Comparison of ENCODE assay signal across 15 cellular contexts in genomic region chr11:68657021-68657780, GRCh38. TPM values are rescaled to one million over a fixed set of nuclear protein-coding genes. Genes with fewer than 3 reads are reported as not detected.
"Had no signal": no experiment of that assay in that cellular context is flagged by ENCODE, and none has a peak within 500 bp of the region (broad histone marks: within the 10 kb centered on the region; RNA-seq: fewer than 3 reads in every experiment).

No MANE protein-coding gene starts in this region.

- H3K9me3 Mint-ChIP-seq: immature natural killer cell had no signal

- H3K4me3 Mint-ChIP-seq: immature natural killer cell, nephron had no signal

- H3K36me3 ChIP-seq: right atrium auricular region had no signal

- DNase-seq: effector memory CD4-positive, alpha-beta T cell; immature natural killer cell; kidney; left colon; left ventricle myocardium superior; mesendoderm; naive B cell; small intestine; stimulated activated CD4-positive, alpha-beta T cell treated with anti-CD3 and anti-CD28 coated beads, Interleukin-12 subunit alpha, Interleukin-12 subunit beta, amount 100 ng/mL, for 4 hours; stimulated activated naive CD4-positive, alpha-beta T cell treated with Interleukin-2 at 50 U/mL for 16 hours; trophoblast cell had no signal

- H3K27ac Mint-ChIP-seq: immature natural killer cell had no signal

- H3K27me3 ChIP-seq: right atrium auricular region had no signal

- H3K4me1 Mint-ChIP-seq: immature natural killer cell, naive B cell had no signal

- H3K4me3 ChIP-seq: right atrium auricular region had no signal

- H3K27ac ChIP-seq: right atrium auricular region had no signal

- ATAC-seq: esophagus mucosa, left colon, left ventricle myocardium superior had no signal

- H3K36me3 Mint-ChIP-seq: immature natural killer cell had no signal

RNA-seq across cellular contexts. Expression of gene GAL, which starts 27.1 kb away (rescaled TPM):
- total RNA-seq: frontal cortex, left ventricle myocardium superior, right atrium auricular region had no signal
- polyA plus RNA-seq: immature natural killer cell had no signal
